15 cellular contexts compared by ENCODE assay signal in the genomic region with DNA sequence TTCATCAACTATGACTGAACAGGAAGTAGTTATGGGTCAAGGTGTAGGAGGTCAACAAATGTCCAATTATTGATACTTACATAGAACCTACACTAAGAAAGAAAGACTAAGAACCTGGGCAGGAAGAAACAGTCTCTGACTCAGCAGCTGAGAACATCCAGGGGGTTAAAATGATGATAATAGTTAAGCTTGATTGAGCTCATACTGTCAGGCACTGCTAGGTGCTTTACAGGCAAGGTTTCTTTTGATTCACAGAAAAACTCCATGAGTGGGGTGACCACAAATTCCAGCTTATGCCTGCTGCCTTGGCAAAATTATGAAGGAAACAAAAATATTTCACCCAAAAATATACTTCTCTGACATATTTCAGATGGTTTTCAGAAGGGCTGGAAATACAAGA.
A peak's percentile ranks its signal among the peaks of the same experiment; 100 is the strongest.
DNase-seq lines count a peak whose midpoint lies in the region; ATAC-seq, FAIRE-seq and TF ChIP-seq lines count a peak whose summit lies in the region.
"Had no signal": no experiment of that assay in that cellular context is flagged by ENCODE, and none has a peak within 500 bp of the region (broad histone marks: within the 10 kb centered on the region; RNA-seq: fewer than 3 reads in every experiment).

No MANE protein-coding gene starts in this region.

- POLR2A ChIA-PET in Caco-2 (lab: Charles Lee): interaction anchor here (0.6 kb wide), 1 partner anchor 220 kb away, joined by 4 read pairs; a partner anchor contains a TSS
- POLR2A ChIA-PET in CD4-positive, alpha-beta memory T cell (lab: Charles Lee; ENCODE audit: partially characterized antibody): no interaction called here

- H3K4me1 Mint-ChIP-seq in Caco-2 (ENCODE audit: low read depth, unreplicated experiment): peaks cover 31% of the 10 kb centered on the region
- peaks cover 24 to 62% (median 37%) of the 10 kb centered on the region in 4 donors for H3K4me1 Mint-ChIP-seq in CD4-positive, alpha-beta memory T cell

- ATAC-seq in RWPE2 (ENCODE audit: low read depth): 0 out of 3 replicates have a peak, but pooled peaks have one; percentile 25
- ATAC-seq in GM21717 (IDR thresholded peaks at IDR 0.05; ENCODE audit: unreplicated experiment): no peak

- no peaks in the 10 kb centered on the region for H3K27me3 ChIP-seq in Caco-2 (replicated peaks; ENCODE audit: control insufficient read depth, insufficient read depth, low read length)
- H3K27me3 ChIP-seq in RWPE2 (ENCODE audit: insufficient read depth, poor library complexity, severe bottlenecking): no peaks in the 10 kb centered on the region
- H3K27me3 ChIP-seq in CD4-positive, alpha-beta memory T cell (ENCODE audit: insufficient read depth, low read length): no peaks in the 10 kb centered on the region
- no peaks in the 10 kb centered on the region for H3K27me3 ChIP-seq in effector memory CD4-positive, alpha-beta T cell (replicated peaks; ENCODE audit: control insufficient read depth, insufficient read depth, low read length, poor library complexity, severe bottlenecking)
- H3K27me3 ChIP-seq: upper lobe of left lung had no signal

- peaks cover 11% of the 10 kb centered on the region for H3K36me3 Mint-ChIP-seq in Caco-2 (ENCODE audit: insufficient read depth, unreplicated experiment)
- H3K36me3 Mint-ChIP-seq in CD4-positive, alpha-beta memory T cell: peaks cover 31 to 42% of the 10 kb centered on the region in 2 donors

- no peak overlapping the region for H3K4me3 Mint-ChIP-seq in Caco-2 (ENCODE audit: unreplicated experiment)
- H3K4me3 Mint-ChIP-seq in CD4-positive, alpha-beta memory T cell: no peak overlapping the region

- TF ChIP-seq CTCF in Caco-2 (IDR thresholded peaks at IDR 0.05; ENCODE audit: insufficient read depth in 1 of 2, low read depth in 1 of 2, low read length in 1 of 2, severe bottlenecking in 1 of 2, unreplicated experiment in 1 of 2) (no peak), RWPE2 (IDR thresholded peaks at IDR 0.05; ENCODE audit: poor library complexity, severe bottlenecking) (no peak), epithelial cell of esophagus (IDR thresholded peaks at IDR 0.05; ENCODE audit: insufficient read depth, low read depth, low read length, missing control alignments) (no peak)

- no peaks in the 10 kb centered on the region for H3K9me3 Mint-ChIP-seq in Caco-2 (ENCODE audit: unreplicated experiment)
- peaks cover 0 to 25% (median 15%) of the 10 kb centered on the region in 8 donors for H3K9me3 Mint-ChIP-seq in CD4-positive, alpha-beta memory T cell

- H3K27ac Mint-ChIP-seq in Caco-2 (ENCODE audit: unreplicated experiment): peak overlapping the region; percentile 11
- peak overlapping the region in 1 of 7 donors; percentile 19 for H3K27ac Mint-ChIP-seq in CD4-positive, alpha-beta memory T cell

- DNase-seq in Caco-2 (no peak), GM18507 (ENCODE audit: extremely low spot score, insufficient read length, low read depth) (no peak), RWPE2 (ENCODE audit: low spot score) (no peak), epithelial cell of esophagus (ENCODE audit: low read depth) (peak; percentile 10), GM19240 (ENCODE audit: insufficient read length, low spot score) (no peak)
- no peak for DNase-seq in CD4-positive, alpha-beta memory T cell
- DNase-seq in effector memory CD4-positive, alpha-beta T cell: no peak
- DNase-seq: HCEC 1CT; head of caudate nucleus; NCI-H1105 treated with DMSO at 0.1 percent for 48 hours; NCI-H2227 treated with DMSO at 0.1 percent for 48 hours; nucleus accumbens; stimulated activated CD4-positive, alpha-beta T cell treated with anti-CD3 and anti-CD28 coated beads, Interleukin-4, amount 100 ng/mL, for 1 hour; upper lobe of left lung had no signal

- H3K27ac ChIP-seq in RWPE2 (ENCODE audit: poor library complexity, severe bottlenecking): no peak overlapping the region
- no peak overlapping the region for H3K27ac ChIP-seq in CD4-positive, alpha-beta memory T cell (ENCODE audit: low read depth, low read length)
- no peak overlapping the region for H3K27ac ChIP-seq in effector memory CD4-positive, alpha-beta T cell (ENCODE audit: insufficient read depth, low read length, poor library complexity, severe bottlenecking)
- H3K27ac ChIP-seq: upper lobe of left lung had no signal

- H3K36me3 ChIP-seq in Caco-2 (ENCODE audit: control insufficient read depth, insufficient read depth, low read length) (no peaks in the 10 kb centered on the region), RWPE2 (ENCODE audit: low read depth) (peaks cover 2% of the 10 kb centered on the region; the same call in 1 of the 2 replicates)
- no peaks in the 10 kb centered on the region for H3K36me3 ChIP-seq in CD4-positive, alpha-beta memory T cell (ENCODE audit: insufficient read depth, low read length)
- H3K36me3 ChIP-seq in effector memory CD4-positive, alpha-beta T cell (ENCODE audit: control insufficient read depth, insufficient read depth, low read length): peaks cover 7% of the 10 kb centered on the region
- H3K36me3 ChIP-seq: upper lobe of left lung had no signal

- CTCF ChIA-PET in Caco-2 (lab: Charles Lee): interaction anchor here (0.6 kb wide), 1 partner anchor 17 kb away, joined by 3 read pairs; no protein-coding TSS in a partner anchor
- CTCF ChIA-PET in CD4-positive, alpha-beta memory T cell (lab: Charles Lee; ENCODE audit: partially characterized antibody): interaction anchor here (0.6 kb wide), 1 partner anchor 143 kb away, joined by 3 read pairs; no protein-coding TSS in a partner anchor

- H3K4me3 ChIP-seq in Caco-2 (ENCODE audit: low read depth, low read length): no peak overlapping the region
- no peak overlapping the region for H3K4me3 ChIP-seq in RWPE2 (ENCODE audit: severe bottlenecking)
- no peak overlapping the region for H3K4me3 ChIP-seq in epithelial cell of esophagus (ENCODE audit: low read length)
- no peak overlapping the region for H3K4me3 ChIP-seq in CD4-positive, alpha-beta memory T cell (ENCODE audit: low read length in 2 of 2)
- no peak overlapping the region for H3K4me3 ChIP-seq in effector memory CD4-positive, alpha-beta T cell (ENCODE audit: insufficient read depth, low read depth, low read length, poor library complexity, severe bottlenecking)
- H3K4me3 ChIP-seq: upper lobe of left lung had no signal

- peak; percentile 61 for FAIRE-seq in GM18507 (lab: Jason Lieb, UNC)

- intact Hi-C loops in Caco-2 (cut with micrococcal nuclease; ENCODE audit: unreplicated experiment): no loop called here
- intact Hi-C loops in CD4-positive, alpha-beta memory T cell (cut with micrococcal nuclease): no loop called here

- BruUV-seq in Caco-2 (replicated peaks; lab: Mats Ljungman, UMichigan): no TSS peak

- H3K4me1 ChIP-seq in Caco-2: peaks cover 13% of the 10 kb centered on the region
- no peaks in the 10 kb centered on the region for H3K4me1 ChIP-seq in RWPE2 (ENCODE audit: insufficient read depth, poor library complexity, severe bottlenecking)
- H3K4me1 ChIP-seq in CD4-positive, alpha-beta memory T cell (ENCODE audit: insufficient read depth, low read length): peaks cover 9% of the 10 kb centered on the region
- no peaks in the 10 kb centered on the region for H3K4me1 ChIP-seq in effector memory CD4-positive, alpha-beta T cell (ENCODE audit: control insufficient read depth, insufficient read depth, low read length, poor library complexity, severe bottlenecking)

- no peaks in the 10 kb centered on the region for H3K27me3 Mint-ChIP-seq in Caco-2 (ENCODE audit: insufficient read depth, unreplicated experiment)
- H3K27me3 Mint-ChIP-seq in CD4-positive, alpha-beta memory T cell: no peaks in the 10 kb centered on the region

- H3K9me3 ChIP-seq in Caco-2 (peaks cover 9% of the 10 kb centered on the region; the same call in 1 of the 2 replicates), RWPE2 (ENCODE audit: severe bottlenecking) (peaks cover 9% of the 10 kb centered on the region)
- H3K9me3 ChIP-seq in CD4-positive, alpha-beta memory T cell (ENCODE audit: control insufficient read depth in 1 of 2, low read length in 2 of 2): no peaks in the 10 kb centered on the region
- peaks cover 4% of the 10 kb centered on the region for H3K9me3 ChIP-seq in effector memory CD4-positive, alpha-beta T cell (ENCODE audit: control insufficient read depth, low read length)
